ENCODE assay signal across 12 cellular contexts in genomic region chr15:30065025-30065801, GRCh38. TPM values are rescaled to one million over a fixed set of nuclear protein-coding genes. Genes with fewer than 3 reads are reported as not detected.
A peak's percentile ranks its signal among the peaks of the same experiment; 100 is the strongest.
DNase-seq lines count a peak whose midpoint lies in the region; ATAC-seq, FAIRE-seq and TF ChIP-seq lines count a peak whose summit lies in the region.
"Had no signal": no experiment of that assay in that cellular context is flagged by ENCODE, and none has a peak within 500 bp of the region (broad histone marks: within the 10 kb centered on the region; RNA-seq: fewer than 3 reads in every experiment).

No MANE protein-coding gene starts in this region.

- H3K4me1 Mint-ChIP-seq in activated T-helper 1 cell treated with anti-CD3 and anti-CD28 coated beads, Interleukin-12 subunit alpha, Interleukin-12 subunit beta, Interleukin-2, Interleukin-4 antibody, amounts not matched to agents 30 ng/mL and 10 ng/mL and 1 ng/mL, durations not matched to agents 14 hours and 24 hours and 36 hours (ENCODE audit: low read depth) = no peaks in the 10 kb centered on the region
- H3K4me1 Mint-ChIP-seq in activated CD4-positive, alpha-beta T cell treated with anti-CD3 and anti-CD28 coated beads, Interleukin-2, amount 10 ng/mL, durations not matched to agents 7 days and 5 days = no peaks in the 10 kb centered on the region

- H3K36me3 Mint-ChIP-seq in activated T-helper 1 cell treated with anti-CD3 and anti-CD28 coated beads, Interleukin-12 subunit alpha, Interleukin-12 subunit beta, Interleukin-2, Interleukin-4 antibody, amounts not matched to agents 30 ng/mL and 10 ng/mL and 1 ng/mL, durations not matched to agents 14 hours and 24 hours and 36 hours (ENCODE audit: low read depth) = no peaks in the 10 kb centered on the region
- no peaks in the 10 kb centered on the region for H3K36me3 Mint-ChIP-seq in activated CD4-positive, alpha-beta T cell treated with anti-CD3 and anti-CD28 coated beads, Interleukin-2, amount 10 ng/mL, durations not matched to agents 7 days and 5 days (ENCODE audit: low read depth)

- no peaks in the 10 kb centered on the region for H3K4me1 ChIP-seq in gastroesophageal sphincter

- no peaks in the 10 kb centered on the region for H3K27me3 ChIP-seq in gastroesophageal sphincter

- no peak for ATAC-seq in gastroesophageal sphincter

- H3K27me3 Mint-ChIP-seq in activated T-helper 1 cell treated with anti-CD3 and anti-CD28 coated beads, Interleukin-12 subunit alpha, Interleukin-12 subunit beta, Interleukin-2, Interleukin-4 antibody, amounts not matched to agents 30 ng/mL and 10 ng/mL and 1 ng/mL, durations not matched to agents 14 hours and 24 hours and 36 hours (ENCODE audit: insufficient read depth) = peaks cover 4% of the 10 kb centered on the region
- no peaks in the 10 kb centered on the region for H3K27me3 Mint-ChIP-seq in activated CD4-positive, alpha-beta T cell treated with anti-CD3 and anti-CD28 coated beads, Interleukin-2, amount 10 ng/mL, durations not matched to agents 7 days and 5 days

- POLR2A ChIA-PET in activated CD4-positive, alpha-beta T cell treated with anti-CD3 and anti-CD28 coated beads, Interleukin-2, amount 10 ng/mL, durations not matched to agents 7 days and 5 days (lab: Charles Lee) = no interaction called here

- WGBS in gastroesophageal sphincter (ENCODE audit: low coverage in 1 of 2), 2 donors = 65 to 73% methylated on average over 11 to 12 of the region's 12 CpGs

- intact Hi-C loops in activated T-helper 1 cell treated with anti-CD3 and anti-CD28 coated beads, Interleukin-12 subunit alpha, Interleukin-12 subunit beta, Interleukin-2, Interleukin-4 antibody, amounts not matched to agents 30 ng/mL and 10 ng/mL and 1 ng/mL, durations not matched to agents 14 hours and 24 hours and 36 hours (cut with micrococcal nuclease) = no loop called here

- no peaks in the 10 kb centered on the region for H3K36me3 ChIP-seq in gastroesophageal sphincter

- no peaks in the 10 kb centered on the region for H3K9me3 Mint-ChIP-seq in activated T-helper 1 cell treated with anti-CD3 and anti-CD28 coated beads, Interleukin-12 subunit alpha, Interleukin-12 subunit beta, Interleukin-2, Interleukin-4 antibody, amounts not matched to agents 30 ng/mL and 10 ng/mL and 1 ng/mL, durations not matched to agents 14 hours and 24 hours and 36 hours
- no peaks in the 10 kb centered on the region for H3K9me3 Mint-ChIP-seq in activated CD4-positive, alpha-beta T cell treated with anti-CD3 and anti-CD28 coated beads, Interleukin-2, amount 10 ng/mL, durations not matched to agents 7 days and 5 days

- H3K9me3 ChIP-seq in gastroesophageal sphincter = no peaks in the 10 kb centered on the region

- no peak for TF ChIP-seq CTCF in gastroesophageal sphincter (IDR thresholded peaks at IDR 0.05)

- TF ChIP-seq POLR2A in gastroesophageal sphincter (IDR thresholded peaks at IDR 0.05) = no peak

- H3K4me3 ChIP-seq in gastroesophageal sphincter = no peak overlapping the region

- no peak overlapping the region for H3K27ac Mint-ChIP-seq in activated T-helper 1 cell treated with anti-CD3 and anti-CD28 coated beads, Interleukin-12 subunit alpha, Interleukin-12 subunit beta, Interleukin-2, Interleukin-4 antibody, amounts not matched to agents 30 ng/mL and 10 ng/mL and 1 ng/mL, durations not matched to agents 14 hours and 24 hours and 36 hours
- H3K27ac Mint-ChIP-seq in activated CD4-positive, alpha-beta T cell treated with anti-CD3 and anti-CD28 coated beads, Interleukin-2, amount 10 ng/mL, durations not matched to agents 7 days and 5 days = no peak overlapping the region

- DNase-seq in NCI-H510A treated with DMSO at 0.1 percent for 48 hours (lab: John Stamatoyannopoulos, UW) = peak; percentile 14
- DNase-seq in NCI-H510A (lab: John Stamatoyannopoulos, UW) = no peak
- DNase-seq in astrocyte of the hippocampus (ENCODE audit: low read depth, low spot score) = peak; percentile 93
- DNase-seq in kidney glomerular epithelial cell (lab: John Stamatoyannopoulos, UW) = peak; percentile 96
- peak; percentile 67 for DNase-seq in urothelium cell line (ENCODE audit: low spot score)
- DNase-seq in activated T-helper 1 cell treated with anti-CD3 and anti-CD28 coated beads, Interleukin-12 subunit alpha, Interleukin-12 subunit beta, Interleukin-2, Interleukin-4 antibody, amounts not matched to agents 30 ng/mL and 10 ng/mL and 1 ng/mL, durations not matched to agents 14 hours and 24 hours and 36 hours (ENCODE audit: low spot score) = no peak
- no peak for DNase-seq in activated CD4-positive, alpha-beta T cell treated with anti-CD3 and anti-CD28 coated beads, Interleukin-2, amount 10 ng/mL, durations not matched to agents 7 days and 5 days
- DNase-seq: NCI-H446 treated with DMSO at 0.1 percent for 48 hours had no signal

- no peak overlapping the region for H3K27ac ChIP-seq in gastroesophageal sphincter

- TF ChIP-seq EP300 in gastroesophageal sphincter (IDR thresholded peaks at IDR 0.05) = no peak

- no peak overlapping the region for H3K4me3 Mint-ChIP-seq in activated T-helper 1 cell treated with anti-CD3 and anti-CD28 coated beads, Interleukin-12 subunit alpha, Interleukin-12 subunit beta, Interleukin-2, Interleukin-4 antibody, amounts not matched to agents 30 ng/mL and 10 ng/mL and 1 ng/mL, durations not matched to agents 14 hours and 24 hours and 36 hours
- no peak overlapping the region for H3K4me3 Mint-ChIP-seq in activated CD4-positive, alpha-beta T cell treated with anti-CD3 and anti-CD28 coated beads, Interleukin-2, amount 10 ng/mL, durations not matched to agents 7 days and 5 days

- FAIRE-seq in urothelium cell line (lab: Jason Lieb, UNC) = peak; percentile 27

- CTCF ChIA-PET in activated CD4-positive, alpha-beta T cell treated with anti-CD3 and anti-CD28 coated beads, Interleukin-2, amount 10 ng/mL, durations not matched to agents 7 days and 5 days (lab: Charles Lee) = no interaction called here

RNA-seq across cellular contexts. Expression of gene GOLGA8J, which starts 17.5 kb away (rescaled TPM):
- under 1 TPM in 1 of 4 donors, not detected in 3; 0.40 TPM for total RNA-seq in gastroesophageal sphincter
- total RNA-seq in activated T-helper 1 cell treated with anti-CD3 and anti-CD28 coated beads, Interleukin-12 subunit alpha, Interleukin-12 subunit beta, Interleukin-2, Interleukin-4 antibody, amounts not matched to agents 30 ng/mL and 10 ng/mL and 1 ng/mL, durations not matched to agents 14 hours and 24 hours and 36 hours = 0.23 TPM in 1 of 2 replicates, not detected in the other
- total RNA-seq in activated CD4-positive, alpha-beta T cell treated with anti-CD3 and anti-CD28 coated beads, Interleukin-2, amount 10 ng/mL, durations not matched to agents 7 days and 5 days = under 1 TPM in 1 of 2 experiments, not detected in 1; 0.65 TPM
- total RNA-seq: glomerular endothelial cell; pulmonary artery endothelial cell; T-helper 2 cell treated with Interferon-gamma antibody and Interleukin-4, amounts not matched to agents 100 ng/mL and 5 ng/mL, for 36 hours had no signal

Comparison
In these comparisons a context has a peak if more than half of its experiments do, and no peak if none do; other contexts are left out.
1. DNase-seq: peak in NCI-H510A treated with DMSO at 0.1 percent for 48 hours (single experiment), astrocyte of the hippocampus (single experiment), kidney glomerular epithelial cell (single experiment) and urothelium cell line (single experiment); none in NCI-H510A (single experiment), activated T-helper 1 cell treated with anti-CD3 and anti-CD28 coated beads, Interleukin-12 subunit alpha, Interleukin-12 subunit beta, Interleukin-2, Interleukin-4 antibody, amounts not matched to agents 30 ng/mL and 10 ng/mL and 1 ng/mL, durations not matched to agents 14 hours and 24 hours and 36 hours (single experiment) and activated CD4-positive, alpha-beta T cell treated with anti-CD3 and anti-CD28 coated beads, Interleukin-2, amount 10 ng/mL, durations not matched to agents 7 days and 5 days (single experiment).